13 cellular contexts compared by ENCODE assay signal in the genomic region with DNA sequence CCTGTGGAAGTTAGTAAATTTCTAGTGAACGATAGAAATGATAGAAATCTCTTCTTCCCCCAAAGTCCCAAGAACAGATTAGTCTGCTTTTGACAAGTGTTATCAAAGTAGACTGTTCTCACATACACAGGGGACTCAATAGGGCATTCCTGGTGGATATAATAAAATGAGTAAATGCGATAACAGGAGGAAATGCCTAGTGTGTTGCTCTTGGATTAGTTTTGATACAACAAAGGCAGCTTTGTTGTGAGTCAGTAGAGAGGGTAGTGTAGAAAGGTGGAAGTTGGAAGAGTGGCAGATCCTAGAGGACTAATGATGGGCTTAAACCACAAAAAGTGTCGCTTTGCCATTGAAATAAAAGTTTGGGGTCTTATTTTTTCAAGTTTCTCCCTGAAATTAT. TPM values are rescaled to one million over a fixed set of nuclear protein-coding genes. Genes with fewer than 3 reads are reported as not detected.
DNase-seq lines count a peak whose midpoint lies in the region; ATAC-seq, FAIRE-seq and TF ChIP-seq lines count a peak whose summit lies in the region.
"Had no signal": no experiment of that assay in that cellular context is flagged by ENCODE, and none has a peak within 500 bp of the region (broad histone marks: within the 10 kb centered on the region; RNA-seq: fewer than 3 reads in every experiment).

No MANE protein-coding gene starts in this region.

- TF ChIP-seq CTCF in WTC11 (IDR thresholded peaks at IDR 0.05) = no peak
- no peak for TF ChIP-seq CTCF in hepatocyte (IDR thresholded peaks at IDR 0.05; ENCODE audit: poor library complexity)

- H3K4me3 ChIP-seq in hepatocyte (no peak overlapping the region), small intestine (ENCODE audit: low read depth in 1 of 2, low read length in 2 of 2) (no peak overlapping the region)

- POLR2A ChIA-PET in activated naive CD8-positive, alpha-beta T cell treated with anti-CD3 and anti-CD28 coated beads, Interleukin-2, amount 10 ng/mL, durations not matched to agents 7 days and 5 days (lab: Charles Lee) = no interaction called here
- POLR2A ChIA-PET in WTC11 (lab: Charles Lee) = no interaction called here

- peak overlapping the region; percentile 39 for H3K4me3 Mint-ChIP-seq in activated naive CD8-positive, alpha-beta T cell treated with anti-CD3 and anti-CD28 coated beads, Interleukin-2, amount 10 ng/mL, durations not matched to agents 7 days and 5 days
- H3K4me3 Mint-ChIP-seq in activated naive CD8-positive, alpha-beta T cell treated with anti-CD3 and anti-CD28 coated beads for 36 hours = no peak overlapping the region
- no peak overlapping the region for H3K4me3 Mint-ChIP-seq in WTC11
- H3K4me3 Mint-ChIP-seq: natural killer cell treated with Interleukin-12 subunit alpha and Interleukin-12 subunit beta and Interleukin-15 and Interleukin-18, amount 100 ng/mL, for 72 hours had no signal

- H3K9me3 ChIP-seq in hepatocyte (ENCODE audit: low read depth) (no peaks in the 10 kb centered on the region), small intestine (ENCODE audit: control insufficient read depth, low read depth) (no peaks in the 10 kb centered on the region)

- CTCF ChIA-PET in WTC11 (lab: Charles Lee) = no interaction called here

- 53% methylated on average over 3 of the region's 3 CpGs for WGBS in hepatocyte (ENCODE audit: low lambda C conversion rate, missing lambda C conversion rate)
- 18 to 58% (median 35%) methylated on average over 3 of the region's 3 CpGs for WGBS in small intestine, 3 donors

- H3K79me2 ChIP-seq in hepatocyte = peaks cover 79% of the 10 kb centered on the region

- H3K36me3 Mint-ChIP-seq in activated naive CD8-positive, alpha-beta T cell treated with anti-CD3 and anti-CD28 coated beads, Interleukin-2, amount 10 ng/mL, durations not matched to agents 7 days and 5 days = peaks cover 26% of the 10 kb centered on the region
- peaks cover 15% of the 10 kb centered on the region for H3K36me3 Mint-ChIP-seq in activated naive CD8-positive, alpha-beta T cell treated with anti-CD3 and anti-CD28 coated beads for 36 hours
- peaks cover 29% of the 10 kb centered on the region for H3K36me3 Mint-ChIP-seq in WTC11
- H3K36me3 Mint-ChIP-seq: natural killer cell treated with Interleukin-12 subunit alpha and Interleukin-12 subunit beta and Interleukin-15 and Interleukin-18, amount 100 ng/mL, for 72 hours had no signal

- no peak for ATAC-seq in activated naive CD8-positive, alpha-beta T cell treated with anti-CD3 and anti-CD28 coated beads, Interleukin-2, amount 10 ng/mL, durations not matched to agents 7 days and 5 days (ENCODE audit: low read depth)
- ATAC-seq in WTC11 (no peak), HG02588 (IDR thresholded peaks at IDR 0.05; ENCODE audit: unreplicated experiment) (no peak)
- ATAC-seq: natural killer cell treated with Interleukin-12 subunit alpha and Interleukin-12 subunit beta and Interleukin-15 and Interleukin-18, amount 100 ng/mL, for 72 hours had no signal

- H3K27ac ChIP-seq in hepatocyte = peak overlapping the region; percentile 22
- H3K27ac ChIP-seq in small intestine (ENCODE audit: low read depth in 1 of 2, low read length in 1 of 2) = peak overlapping the region in 1 of 2 donors; percentile 41

- H3K9me2 ChIP-seq in hepatocyte (replicated peaks; ENCODE audit: insufficient read depth) = no peaks in the 10 kb centered on the region

- H3K36me3 ChIP-seq in hepatocyte (replicated peaks; ENCODE audit: insufficient read depth, low read depth) (no peaks in the 10 kb centered on the region), small intestine (ENCODE audit: control insufficient read depth in 2 of 2, insufficient read depth in 2 of 2, low read length in 2 of 2) (peaks cover 0 to 2% of the 10 kb centered on the region in 2 donors)

- no peaks in the 10 kb centered on the region for H3K27me3 Mint-ChIP-seq in activated naive CD8-positive, alpha-beta T cell treated with anti-CD3 and anti-CD28 coated beads, Interleukin-2, amount 10 ng/mL, durations not matched to agents 7 days and 5 days
- H3K27me3 Mint-ChIP-seq in activated naive CD8-positive, alpha-beta T cell treated with anti-CD3 and anti-CD28 coated beads for 36 hours = no peaks in the 10 kb centered on the region
- H3K27me3 Mint-ChIP-seq in WTC11 (ENCODE audit: low read depth) = no peaks in the 10 kb centered on the region
- H3K27me3 Mint-ChIP-seq: natural killer cell treated with Interleukin-12 subunit alpha and Interleukin-12 subunit beta and Interleukin-15 and Interleukin-18, amount 100 ng/mL, for 72 hours had no signal

- peak; percentile 23 for FAIRE-seq in small intestine (lab: Jason Lieb, UNC)

- no peak for DNase-seq in activated naive CD8-positive, alpha-beta T cell treated with anti-CD3 and anti-CD28 coated beads, Interleukin-2, amount 10 ng/mL, durations not matched to agents 7 days and 5 days
- DNase-seq in activated naive CD8-positive, alpha-beta T cell treated with anti-CD3 and anti-CD28 coated beads for 36 hours = no peak
- DNase-seq in WTC11 (ENCODE audit: low spot score) = no peak
- peak; percentile 20 for DNase-seq in hepatocyte (ENCODE audit: low spot score)
- DNase-seq in small intestine = peak; percentile 74
- DNase-seq in NCI-H1930 (lab: John Stamatoyannopoulos, UW) = no peak
- no peak for DNase-seq in superior temporal gyrus (ENCODE audit: extremely low spot score)
- DNase-seq: DMS79 treated with DMSO at 0.1 percent for 48 hours; stimulated activated CD4-positive, alpha-beta T cell treated with anti-CD3 and anti-CD28 coated beads, Interleukin-1b, Interleukin-23, amount 100 ng/mL, for 48 hours; stimulated activated naive CD4-positive, alpha-beta T cell; T-helper 2 cell had no signal

- H3K27ac Mint-ChIP-seq in activated naive CD8-positive, alpha-beta T cell treated with anti-CD3 and anti-CD28 coated beads, Interleukin-2, amount 10 ng/mL, durations not matched to agents 7 days and 5 days = no peak overlapping the region
- H3K27ac Mint-ChIP-seq in activated naive CD8-positive, alpha-beta T cell treated with anti-CD3 and anti-CD28 coated beads for 36 hours = no peak overlapping the region
- peak overlapping the region; percentile 33; the same call in 1 of the 2 replicates for H3K27ac Mint-ChIP-seq in WTC11
- H3K27ac Mint-ChIP-seq: natural killer cell treated with Interleukin-12 subunit alpha and Interleukin-12 subunit beta and Interleukin-15 and Interleukin-18, amount 100 ng/mL, for 72 hours had no signal

- H3K4me1 ChIP-seq in hepatocyte (ENCODE audit: insufficient read depth) = peaks cover 29% of the 10 kb centered on the region
- peaks cover 0 to 4% of the 10 kb centered on the region in 2 donors for H3K4me1 ChIP-seq in small intestine (ENCODE audit: control insufficient read depth in 2 of 2, insufficient read depth in 1 of 2, low read depth in 1 of 2, low read length in 1 of 2)

- H3K4me2 ChIP-seq in hepatocyte = peak overlapping the region; percentile 1

- H3K27me3 ChIP-seq in hepatocyte (no peaks in the 10 kb centered on the region), small intestine (ENCODE audit: control insufficient read depth in 2 of 2, insufficient read depth in 2 of 2, low read length in 2 of 2) (no peaks in the 10 kb centered on the region)

- peaks cover 3% of the 10 kb centered on the region for H3K9me3 Mint-ChIP-seq in activated naive CD8-positive, alpha-beta T cell treated with anti-CD3 and anti-CD28 coated beads, Interleukin-2, amount 10 ng/mL, durations not matched to agents 7 days and 5 days
- no peaks in the 10 kb centered on the region for H3K9me3 Mint-ChIP-seq in activated naive CD8-positive, alpha-beta T cell treated with anti-CD3 and anti-CD28 coated beads for 36 hours
- peaks cover 22% of the 10 kb centered on the region for H3K9me3 Mint-ChIP-seq in WTC11
- H3K9me3 Mint-ChIP-seq: natural killer cell treated with Interleukin-12 subunit alpha and Interleukin-12 subunit beta and Interleukin-15 and Interleukin-18, amount 100 ng/mL, for 72 hours had no signal

- H2AFZ ChIP-seq in hepatocyte = no peak overlapping the region

- peaks cover 22% of the 10 kb centered on the region for H3K4me1 Mint-ChIP-seq in activated naive CD8-positive, alpha-beta T cell treated with anti-CD3 and anti-CD28 coated beads, Interleukin-2, amount 10 ng/mL, durations not matched to agents 7 days and 5 days
- H3K4me1 Mint-ChIP-seq in activated naive CD8-positive, alpha-beta T cell treated with anti-CD3 and anti-CD28 coated beads for 36 hours = peaks cover 34% of the 10 kb centered on the region
- peaks cover 22% of the 10 kb centered on the region for H3K4me1 Mint-ChIP-seq in WTC11

- H4K20me1 ChIP-seq in hepatocyte (ENCODE audit: insufficient read depth, poor library complexity, severe bottlenecking) = no peaks in the 10 kb centered on the region

RNA-seq across cellular contexts. Expression of a gene that starts 43.5 kb away (rescaled TPM):
- total RNA-seq in activated naive CD8-positive, alpha-beta T cell treated with anti-CD3 and anti-CD28 coated beads, Interleukin-2, amount 10 ng/mL, durations not matched to agents 7 days and 5 days = 10 to 100 TPM; 26.3 to 28.5 TPM
- 10 to 100 TPM; 18.5 to 20.8 TPM for total RNA-seq in activated naive CD8-positive, alpha-beta T cell treated with anti-CD3 and anti-CD28 coated beads for 36 hours
- total RNA-seq in WTC11 (2021) = 29.1 to 30.3 TPM (median 30.0 TPM) in 3 replicates
- total RNA-seq in hepatocyte = 38.4 and 41.2 TPM in 2 replicates
- polyA plus RNA-seq in hepatocyte = 11.0 and 14.9 TPM in 2 replicates
- 10 to 100 TPM in 1 of 3 donors, 1 to 10 TPM in 2; 8.6 to 30.0 (median 8.7) TPM for polyA plus RNA-seq in small intestine

RNA-seq across cellular contexts. Expression of a gene that starts 51.5 kb away (rescaled TPM):
- 10 to 100 TPM; 15.4 to 16.9 TPM for total RNA-seq in activated naive CD8-positive, alpha-beta T cell treated with anti-CD3 and anti-CD28 coated beads, Interleukin-2, amount 10 ng/mL, durations not matched to agents 7 days and 5 days
- total RNA-seq in activated naive CD8-positive, alpha-beta T cell treated with anti-CD3 and anti-CD28 coated beads for 36 hours = 10 to 100 TPM; 12.1 to 13.1 TPM
- 10.3 to 12.8 TPM (median 12.7 TPM) in 3 replicates for total RNA-seq in WTC11 (2021)
- total RNA-seq in hepatocyte = 7.8 and 8.1 TPM in 2 replicates
- polyA plus RNA-seq in hepatocyte = 10.4 and 10.7 TPM in 2 replicates
- polyA plus RNA-seq in small intestine = 1 to 10 TPM; 2.7 to 4.4 (median 2.7) TPM

Comparison
In these comparisons a context has a peak if more than half of its experiments do, and no peak if none do; other contexts are left out.
1. DNase-seq: peak in hepatocyte (single experiment) and small intestine (single experiment); none in activated naive CD8-positive, alpha-beta T cell treated with anti-CD3 and anti-CD28 coated beads, Interleukin-2, amount 10 ng/mL, durations not matched to agents 7 days and 5 days (single experiment), activated naive CD8-positive, alpha-beta T cell treated with anti-CD3 and anti-CD28 coated beads for 36 hours (single experiment), WTC11 (single experiment), NCI-H1930 (0 of 2) and superior temporal gyrus (single experiment).